ENCODE assay signal across 25 cellular contexts in genomic region chr16:67811899-67812298, GRCh38. TPM values are rescaled to one million over a fixed set of nuclear protein-coding genes. Genes with fewer than 3 reads are reported as not detected.
"Had no signal": no experiment of that assay in that cellular context is flagged by ENCODE, and none has a peak within 500 bp of the region (broad histone marks: within the 10 kb centered on the region; RNA-seq: fewer than 3 reads in every experiment).

No MANE protein-coding gene starts in this region.

- H2AFZ ChIP-seq: hepatocyte had no signal

- DNase-seq: dermis blood vessel endothelial cell; dorsolateral prefrontal cortex; effector CD4-positive, alpha-beta T cell; effector memory CD4-positive, alpha-beta T cell; foreskin keratinocyte; hypothalamus; immature natural killer cell; left cardiac atrium; left ventricle myocardium superior; lower lobe of right lung; mesenchymal stem cell; mucosa of descending colon; naive B cell had no signal

- H3K36me3 ChIP-seq: esophagus muscularis mucosa, gastroesophageal sphincter, heart left ventricle, left lung, lower lobe of right lung had no signal

- H3K27ac ChIP-seq: coronary artery, dorsolateral prefrontal cortex, esophagus muscularis mucosa, foreskin keratinocyte, gastroesophageal sphincter, heart left ventricle, hepatocyte, left lung, lower lobe of right lung had no signal

- FAIRE-seq: colon, endothelial cell of umbilical vein, frontal cortex, islet of Langerhans, keratinocyte had no signal

- H3K9me3 ChIP-seq: esophagus muscularis mucosa, gastroesophageal sphincter, heart left ventricle, left lung, lower lobe of right lung, mucosa of descending colon had no signal

- H3K4me3 Mint-ChIP-seq: immature natural killer cell, mesothelial cell of epicardium, naive B cell had no signal

- ATAC-seq: foreskin keratinocyte, gastroesophageal sphincter, heart left ventricle, left cardiac atrium, left lung, left ventricle myocardium superior, lower lobe of right lung, mucosa of descending colon had no signal

- H3K27ac Mint-ChIP-seq: immature natural killer cell, mesothelial cell of epicardium, naive B cell had no signal

- H3K4me2 ChIP-seq: hepatocyte had no signal

- H3K9me3 Mint-ChIP-seq: immature natural killer cell, mesothelial cell of epicardium, naive B cell had no signal

- H3K79me2 ChIP-seq: hepatocyte had no signal

- H3K27me3 ChIP-seq: dorsolateral prefrontal cortex, esophagus muscularis mucosa, foreskin keratinocyte, gastroesophageal sphincter, heart left ventricle, hepatocyte, left lung had no signal

- H3K4me3 ChIP-seq: coronary artery, dorsolateral prefrontal cortex, esophagus muscularis mucosa, gastroesophageal sphincter, heart left ventricle, hepatocyte, left lung, lower lobe of right lung, mucosa of descending colon had no signal

- H3K4me1 ChIP-seq: foreskin keratinocyte had no signal

- H3K36me3 Mint-ChIP-seq: immature natural killer cell, mesothelial cell of epicardium, naive B cell had no signal

- H3K27me3 Mint-ChIP-seq: naive B cell had no signal

RNA-seq across cellular contexts. Expression of gene TSNAXIP1, which starts 5.2 kb away (rescaled TPM):
- polyA plus RNA-seq: immature natural killer cell had no signal
